ENCODE assay signal across 19 cellular contexts in the genomic region with DNA sequence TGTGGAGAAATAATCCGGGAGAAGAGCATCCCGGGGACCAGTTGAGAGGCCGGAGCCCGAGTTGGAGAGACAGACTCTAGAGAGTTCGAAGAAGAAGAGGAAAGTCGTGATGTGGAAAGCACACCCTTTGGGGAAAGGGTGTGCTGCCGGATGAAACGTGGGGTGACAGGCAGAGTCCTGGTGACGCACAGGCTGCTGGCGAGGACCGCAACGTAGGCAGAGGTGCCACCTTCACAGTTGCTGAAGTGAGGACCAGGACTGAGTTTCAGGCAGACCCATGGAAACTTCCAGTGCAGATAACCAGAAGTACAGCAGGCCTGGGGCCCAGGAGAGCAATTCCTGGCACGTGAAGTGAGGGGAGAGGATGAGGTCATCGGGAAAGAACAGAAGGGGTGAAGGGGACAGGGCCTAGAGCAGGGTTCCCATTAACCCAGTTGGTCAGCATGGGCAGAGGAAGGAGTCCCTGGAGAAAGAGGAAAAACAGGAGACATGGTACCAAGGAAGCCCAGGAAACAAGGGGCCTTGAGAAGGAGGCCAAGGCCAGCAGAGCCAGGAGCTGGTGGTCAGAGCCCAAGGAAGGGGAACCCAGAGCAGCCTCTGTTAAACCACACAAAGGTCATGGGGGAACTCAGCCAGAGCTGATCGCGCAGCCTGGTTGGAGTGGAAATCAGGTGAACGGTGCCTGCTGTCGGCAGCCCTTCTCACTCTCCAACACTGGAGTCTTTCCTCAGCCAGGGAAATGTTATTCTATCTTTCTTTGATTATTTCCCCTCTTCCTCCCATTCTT. TPM values are rescaled to one million over a fixed set of nuclear protein-coding genes. Genes with fewer than 3 reads are reported as not detected.
DNase-seq lines count a peak whose midpoint lies in the region; ATAC-seq and TF ChIP-seq lines count a peak whose summit lies in the region.
"Had no signal": no experiment of that assay in that cellular context is flagged by ENCODE, and none has a peak within 500 bp of the region (broad histone marks: within the 10 kb centered on the region; RNA-seq: fewer than 3 reads in every experiment).

No MANE protein-coding gene starts in this region.

- peak overlapping the region; percentile 73 for H3K27ac Mint-ChIP-seq in activated T-cell treated with anti-CD3 and anti-CD28 coated beads, Interleukin-2, amount 50 U/mL, for 24 hours
- H3K27ac Mint-ChIP-seq in T-helper 17 cell (peak overlapping the region; percentile 100), endothelial cell (ENCODE audit: unreplicated experiment) (peak overlapping the region; percentile 87)
- peak overlapping the region; percentile 49 to 69 for H3K27ac Mint-ChIP-seq in stimulated activated naive CD8-positive, alpha-beta T cell treated with anti-CD3 and anti-CD28 coated beads, Interleukin-15, amount 100 ng/mL, for 72 hours

- no peak for TF ChIP-seq CTCF in endothelial cell (IDR thresholded peaks at IDR 0.05; ENCODE audit: unreplicated experiment)

- H3K36me3 Mint-ChIP-seq in activated T-cell treated with anti-CD3 and anti-CD28 coated beads, Interleukin-2, amount 50 U/mL, for 24 hours (ENCODE audit: low read depth): peaks cover 45% of the 10 kb centered on the region
- H3K36me3 Mint-ChIP-seq in T-helper 17 cell (ENCODE audit: low read depth) (peaks cover 18% of the 10 kb centered on the region), endothelial cell (ENCODE audit: low read depth, unreplicated experiment) (peaks cover 63% of the 10 kb centered on the region)

- H3K9me3 Mint-ChIP-seq in activated T-cell treated with anti-CD3 and anti-CD28 coated beads, Interleukin-2, amount 50 U/mL, for 24 hours: no peaks in the 10 kb centered on the region
- peaks cover 6% of the 10 kb centered on the region for H3K9me3 Mint-ChIP-seq in endothelial cell (ENCODE audit: unreplicated experiment)
- H3K9me3 Mint-ChIP-seq in stimulated activated naive CD8-positive, alpha-beta T cell treated with anti-CD3 and anti-CD28 coated beads, Interleukin-15, amount 100 ng/mL, for 72 hours: no peaks in the 10 kb centered on the region

- peaks cover 46% of the 10 kb centered on the region for H3K4me1 Mint-ChIP-seq in activated T-cell treated with anti-CD3 and anti-CD28 coated beads, Interleukin-2, amount 50 U/mL, for 24 hours (ENCODE audit: low read depth)
- H3K4me1 Mint-ChIP-seq in T-helper 17 cell: peaks cover 48% of the 10 kb centered on the region
- H3K4me1 Mint-ChIP-seq in endothelial cell (ENCODE audit: unreplicated experiment): peaks cover 53% of the 10 kb centered on the region
- H3K4me1 Mint-ChIP-seq in stimulated activated naive CD8-positive, alpha-beta T cell treated with anti-CD3 and anti-CD28 coated beads, Interleukin-15, amount 100 ng/mL, for 72 hours: peaks cover 58% of the 10 kb centered on the region

- no peaks in the 10 kb centered on the region for H3K9me3 ChIP-seq in T-helper 17 cell (ENCODE audit: control insufficient read depth, low read length, poor library complexity, severe bottlenecking)
- H3K9me3 ChIP-seq: A549, colonic mucosa, esophagus squamous epithelium had no signal

- CTCF ChIA-PET in HEK293T (lab: Yijun Ruan, JAX): no interaction called here

- no peak for DNase-seq in activated T-cell treated with anti-CD3 and anti-CD28 coated beads, Interleukin-2, amount 50 U/mL, for 24 hours
- no peak for DNase-seq in activated T-cell treated with anti-CD3 and anti-CD28 coated beads for 4 hours
- DNase-seq in T-helper 17 cell: no peak
- no peak for DNase-seq in endothelial cell (ENCODE audit: low spot score)
- no peak for DNase-seq in stimulated activated naive CD8-positive, alpha-beta T cell treated with anti-CD3 and anti-CD28 coated beads, Interleukin-15, amount 100 ng/mL, for 72 hours
- no peak for DNase-seq in epidermal melanocyte (ENCODE audit: insufficient read length, low spot score)
- no peak for DNase-seq in GF-D8 (lab: John Stamatoyannopoulos, UW)
- DNase-seq in HEK293T (ENCODE audit: extremely low spot score): no peak
- DNase-seq: anterior cingulate cortex; colonic mucosa; COR-L47; esophagus squamous epithelium; GDM1; NCI-H1417; stimulated activated CD4-positive, alpha-beta T cell treated with anti-CD3 and anti-CD28 coated beads, Interleukin-12 subunit alpha, Interleukin-12 subunit beta, amount 100 ng/mL, for 4 hours; WERI-Rb-1 had no signal

- no peak for ATAC-seq in T-helper 17 cell
- no peak for ATAC-seq in stimulated activated naive CD8-positive, alpha-beta T cell treated with anti-CD3 and anti-CD28 coated beads, Interleukin-15, amount 100 ng/mL, for 72 hours
- ATAC-seq: HCT116, K562 had no signal

- H3K4me3 Mint-ChIP-seq in activated T-cell treated with anti-CD3 and anti-CD28 coated beads, Interleukin-2, amount 50 U/mL, for 24 hours: no peak overlapping the region
- H3K4me3 Mint-ChIP-seq in T-helper 17 cell: no peak overlapping the region
- H3K4me3 Mint-ChIP-seq in endothelial cell (ENCODE audit: unreplicated experiment): peak overlapping the region; percentile 74
- H3K4me3 Mint-ChIP-seq in stimulated activated naive CD8-positive, alpha-beta T cell treated with anti-CD3 and anti-CD28 coated beads, Interleukin-15, amount 100 ng/mL, for 72 hours: no peak overlapping the region

- H3K27me3 Mint-ChIP-seq in activated T-cell treated with anti-CD3 and anti-CD28 coated beads, Interleukin-2, amount 50 U/mL, for 24 hours: no peaks in the 10 kb centered on the region
- H3K27me3 Mint-ChIP-seq in T-helper 17 cell: no peaks in the 10 kb centered on the region
- H3K27me3 Mint-ChIP-seq in endothelial cell (ENCODE audit: unreplicated experiment): peaks cover 3% of the 10 kb centered on the region
- H3K27me3 Mint-ChIP-seq in stimulated activated naive CD8-positive, alpha-beta T cell treated with anti-CD3 and anti-CD28 coated beads, Interleukin-15, amount 100 ng/mL, for 72 hours: no peaks in the 10 kb centered on the region

- POLR2A ChIA-PET in HEK293T (lab: Yijun Ruan, JAX): no interaction called here

TF ChIP-seq in HEK293T, 16 proteins besides CTCF, POLR2A, EP300 and RAD21:
- TF ChIP-seq TARDBP (IDR thresholded peaks at IDR 0.05) (no peak), LEF1 (IDR thresholded peaks at IDR 0.05; ENCODE audit: borderline replicate concordance) (no peak), BHLHE40 (IDR thresholded peaks at IDR 0.05; ENCODE audit: borderline replicate concordance) (no peak), FOXK2 (IDR thresholded peaks at IDR 0.05) (no peak), FOXA1 (IDR thresholded peaks at IDR 0.05) (no peak), NFRKB (IDR thresholded peaks at IDR 0.05) (no peak), ZNF384 (IDR thresholded peaks at IDR 0.05) (no peak), FOXM1 (IDR thresholded peaks at IDR 0.05; ENCODE audit: borderline replicate concordance) (no peak), SP1 (IDR thresholded peaks at IDR 0.05) (no peak), CTBP1 (IDR thresholded peaks at IDR 0.05; ENCODE audit: borderline replicate concordance) (no peak)
TF ChIP-seq in HEK293T: peak in this region for 0.

RNA-seq across cellular contexts. Expression of gene RASSF2, which starts 17.6 kb away (rescaled TPM):
- total RNA-seq in T-helper 17 cell (10 to 100 TPM; 30.6 to 34.4 TPM), endothelial cell (ENCODE audit: unreplicated experiment) (229 TPM)
